Comparison of ENCODE assay signal across 9 cellular contexts in the genomic region with DNA sequence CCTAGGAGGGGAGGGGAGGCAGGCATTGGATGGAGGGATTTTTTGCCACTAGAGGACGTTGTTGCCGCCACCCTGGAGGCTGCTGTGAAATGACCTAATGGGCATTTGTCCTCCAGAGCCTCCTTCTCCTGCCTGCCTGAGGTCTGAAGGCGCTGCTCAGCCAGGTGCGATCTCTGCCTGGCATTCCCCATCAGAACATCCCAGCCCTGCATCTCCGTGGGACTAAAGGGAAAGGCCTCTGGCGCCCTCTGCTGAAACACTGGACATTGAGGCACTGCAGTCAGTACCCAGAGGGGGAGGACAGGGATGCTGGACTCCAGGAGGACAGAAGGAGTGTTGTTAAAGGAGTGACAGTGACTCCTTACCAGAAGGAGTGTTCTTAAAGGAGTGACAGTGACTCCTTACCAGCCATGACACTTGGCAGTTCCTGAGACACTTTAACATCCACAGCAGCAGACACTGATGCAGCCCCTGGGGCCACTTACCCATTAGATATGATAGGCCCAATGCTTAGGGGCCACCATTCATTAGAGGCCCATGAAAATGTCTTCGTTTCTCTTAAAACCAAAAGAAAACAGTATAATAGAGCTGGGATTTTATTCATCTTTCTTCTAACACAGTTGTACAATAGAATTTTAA. TPM values are rescaled to one million over a fixed set of nuclear protein-coding genes. Genes with fewer than 3 reads are reported as not detected.
DNase-seq lines count a peak whose midpoint lies in the region; ATAC-seq and TF ChIP-seq lines count a peak whose summit lies in the region.
"Had no signal": no experiment of that assay in that cellular context is flagged by ENCODE, and none has a peak within 500 bp of the region (broad histone marks: within the 10 kb centered on the region; RNA-seq: fewer than 3 reads in every experiment).

No MANE protein-coding gene starts in this region.

- DNase-seq in G401 (ENCODE audit: low spot score) (peak; percentile 23), MM.1S (peak; percentile 74), SW480 (ENCODE audit: low spot score) (peak; percentile 74), epidermal melanocyte (ENCODE audit: insufficient read length, low spot score) (peak; percentile 36), mucosa of descending colon (peak; percentile 60 to 89 (median 86)), ureter (ENCODE audit: low spot score) (no peak)

- no peaks in the 10 kb centered on the region for H3K27me3 ChIP-seq in MM.1S (replicated peaks; ENCODE audit: insufficient read depth, low read length)

- H3K9me3 ChIP-seq in MM.1S (replicated peaks; ENCODE audit: insufficient read depth, low read length), result no peaks in the 10 kb centered on the region
- no peaks in the 10 kb centered on the region for H3K9me3 ChIP-seq in mucosa of descending colon

- H3K4me3 ChIP-seq in MM.1S (ENCODE audit: low read length) (no peak overlapping the region), mucosa of descending colon (no peak overlapping the region)

- H3F3A ChIP-seq in MM.1S (ENCODE audit: insufficient read depth, low read length), result peaks cover 11% of the 10 kb centered on the region

- intact Hi-C loops in mucosa of descending colon (cut with DNase I, micrococcal nuclease), result no loop called here

- H2AFZ ChIP-seq in MM.1S (ENCODE audit: low read length), result no peak overlapping the region

- H4K20me1 ChIP-seq in MM.1S (ENCODE audit: insufficient read depth, low read length), result no peaks in the 10 kb centered on the region

- H3K4me1 ChIP-seq in MM.1S (ENCODE audit: low read length) (peaks cover 36% of the 10 kb centered on the region), mucosa of descending colon (ENCODE audit: low read depth) (no peaks in the 10 kb centered on the region)

- no peaks in the 10 kb centered on the region for H3K79me2 ChIP-seq in MM.1S (ENCODE audit: low read length)

- H3K9ac ChIP-seq in MM.1S (ENCODE audit: low read length), result no peak overlapping the region

- ATAC-seq in mucosa of descending colon, result peak; percentile 92
- no peak for ATAC-seq in HG03439 (IDR thresholded peaks at IDR 0.05; ENCODE audit: unreplicated experiment)
- no peak for ATAC-seq in GM18909 (IDR thresholded peaks at IDR 0.05; ENCODE audit: poor library complexity, unreplicated experiment)

- no peak overlapping the region for H3K4me2 ChIP-seq in MM.1S (ENCODE audit: low read depth, low read length)

- in situ Hi-C loops in G401 (cut with HindIII; ENCODE audit: low sequenced_read_pairs), result no loop called here

- no peaks in the 10 kb centered on the region for H3K36me3 ChIP-seq in MM.1S (replicated peaks; ENCODE audit: insufficient read depth, low read length)
- no peaks in the 10 kb centered on the region for H3K36me3 ChIP-seq in mucosa of descending colon (ENCODE audit: low read depth)

- H3K9me2 ChIP-seq in MM.1S (replicated peaks; ENCODE audit: insufficient read depth, low read length), result no peaks in the 10 kb centered on the region

- H3K27ac ChIP-seq in MM.1S (ENCODE audit: low read length), result no peak overlapping the region

- TF ChIP-seq CTCF in MM.1S (IDR thresholded peaks at IDR 0.05; ENCODE audit: low read length) (peak; percentile 93), mucosa of descending colon (IDR thresholded peaks at IDR 0.05) (peak; percentile 42)

RNA-seq across cellular contexts. Expression of a gene that starts 17.0 kb away (rescaled TPM):
- not detected in 2 replicates for total RNA-seq in G401 (2014; rRNA removed; shearing (Covaris generic))
- 10 to 100 TPM; 16.8 to 33.3 (median 16.8) TPM for total RNA-seq in mucosa of descending colon
- total RNA-seq in ureter, result 30.1 TPM

RNA-seq across cellular contexts. Expression of a gene that starts 59.3 kb away (rescaled TPM):
- total RNA-seq in G401 (2014; rRNA removed; shearing (Covaris generic)), result not detected in 2 replicates
- total RNA-seq in mucosa of descending colon (1,000 to 10,000 TPM in 2 of 3 donors, 100 to 1,000 TPM in 1; 768 to 5,199 (median 1,319) TPM), ureter (not detected)
- total RNA-seq: skeletal muscle tissue had no signal

Comparison
In these comparisons a context has a peak if more than half of its experiments do, and no peak if none do; other contexts are left out.
1. RNA of a gene that starts 17.0 kb away (total RNA-seq): 30.1 TPM in ureter (single experiment) and 16.8 to 33.3 TPM in mucosa of descending colon; not detected in G401; every median in the first group is over 10 times any median in the second.
2. RNA of a gene that starts 59.3 kb away (total RNA-seq): 768 to 5,199 TPM in mucosa of descending colon; not detected in ureter (single experiment) and not detected in G401; every median in the first group is over 100 times any median in the second.